Comparison of ENCODE assay signal across 27 cellular contexts in the genomic region with DNA sequence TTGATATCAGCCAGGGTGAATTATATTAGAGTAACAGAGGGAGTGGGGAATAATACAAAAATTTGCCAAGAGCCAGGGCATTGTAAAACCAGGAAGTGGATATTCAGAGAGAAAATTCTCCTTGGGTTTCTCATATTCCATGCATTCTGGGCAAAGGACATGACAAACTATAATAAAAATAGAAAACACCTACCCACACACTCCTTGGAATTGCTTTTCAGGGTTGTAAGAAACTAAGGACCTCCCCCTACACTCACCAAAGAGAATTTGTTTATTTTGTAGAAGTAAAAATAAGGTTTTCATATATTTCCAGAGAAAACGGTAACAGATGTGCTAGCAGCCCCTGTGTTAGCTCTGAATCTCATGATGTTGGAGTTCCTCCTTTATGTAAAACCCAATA.
"Had no signal": no experiment of that assay in that cellular context is flagged by ENCODE, and none has a peak within 500 bp of the region (broad histone marks: within the 10 kb centered on the region; RNA-seq: fewer than 3 reads in every experiment).

No MANE protein-coding gene starts in this region.

- H3K27ac ChIP-seq: ascending aorta, body of pancreas, RWPE1, SJSA1 had no signal

- ATAC-seq: activated CD8-positive, alpha-beta T cell treated with anti-CD3 and anti-CD28 coated beads, Interleukin-2, amount 10 ng/mL, durations not matched to agents 7 days and 5 days; body of pancreas; Panc1; T-helper 17 cell; WTC11 had no signal

- H3K4me3 ChIP-seq: ascending aorta, body of pancreas, SJSA1 had no signal

- H3K27me3 ChIP-seq: ascending aorta, body of pancreas, SJSA1 had no signal

- DNase-seq: activated CD4-positive, alpha-beta T cell treated with anti-CD3 and anti-CD28 coated beads for 48 hours; activated CD4-positive, alpha-beta T cell treated with anti-CD3 and anti-CD28 coated beads, Interleukin-2, amount 50 U/mL, for 4 hours; activated CD4-positive, CD25-positive, alpha-beta regulatory T cell treated with anti-CD3 and anti-CD28 coated beads, Interleukin-2, amount 50 U/mL, for 72 hours; activated CD8-positive, alpha-beta memory T cell treated with anti-CD3 and anti-CD28 coated beads, Interleukin-2, amount 50 U/mL, for 48 hours; activated CD8-positive, alpha-beta T cell treated with anti-CD3 and anti-CD28 coated beads, Interleukin-2, amount 10 ng/mL, durations not matched to agents 7 days and 5 days; activated naive CD4-positive, alpha-beta T cell treated with anti-CD3 and anti-CD28 coated beads, Interleukin-2, amount 50 U/mL, for 16 hours; activated naive CD8-positive, alpha-beta T cell treated with anti-CD3 and anti-CD28 coated beads, Interleukin-2, amount 10 ng/mL, durations not matched to agents 7 days and 5 days; activated T-cell treated with anti-CD3 and anti-CD28 coated beads, Interleukin-2, amount 50 U/mL, for 1 hour; body of pancreas; central memory CD4-positive, alpha-beta T cell; NCI-H1092; NCI-H1417 treated with DMSO at 0.1 percent for 48 hours; NCI-H1694; NCI-H2029; NCI-H2107; NCI-H2171 treated with DMSO at 0.1 percent for 48 hours; NCI-H226; NCI-H526; NCI-H774; Right ventricle myocardium superior; T-helper 17 cell; T-helper 9 cell had no signal

- H3K36me3 ChIP-seq: ascending aorta, SJSA1 had no signal

- H3K9me3 ChIP-seq: ascending aorta, body of pancreas had no signal

- H3K4me1 ChIP-seq: body of pancreas, SJSA1 had no signal
